In the genomic region with DNA sequence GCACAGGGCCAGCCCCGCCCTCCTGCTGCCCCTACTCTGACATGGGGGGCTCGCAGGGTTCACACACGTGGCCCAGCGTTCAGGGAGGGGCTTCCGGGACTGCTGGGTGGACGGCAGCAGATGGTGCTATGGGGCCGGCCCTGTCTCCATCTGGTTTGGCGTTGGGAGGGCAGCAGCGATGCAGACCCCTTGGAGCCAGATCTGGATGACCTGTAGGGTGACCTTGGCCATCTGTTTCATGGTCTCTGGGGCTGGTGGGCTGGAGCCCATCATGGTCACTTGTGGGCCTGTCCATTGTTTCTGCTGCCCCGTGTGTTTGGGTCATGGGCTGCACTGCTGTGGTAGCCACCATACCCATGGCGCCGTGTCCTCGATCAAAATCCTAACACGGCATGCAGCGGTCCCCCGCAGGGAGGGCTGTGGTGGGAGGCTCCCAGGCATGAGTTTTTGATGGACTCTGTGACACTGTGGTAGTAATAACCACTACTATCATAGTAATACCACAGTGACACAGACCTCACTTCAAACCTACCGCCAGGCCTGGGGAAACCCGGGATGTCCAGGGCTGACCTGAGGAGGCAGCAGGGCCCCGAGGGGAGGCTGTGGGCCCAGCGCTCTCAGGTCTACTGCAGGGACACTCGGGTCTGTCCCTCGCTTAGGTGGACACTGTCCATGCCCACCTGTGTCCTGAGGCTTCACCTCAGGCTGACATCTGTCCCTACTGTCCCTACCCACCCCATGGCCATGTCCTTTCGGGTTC, we compare ENCODE assay signal across 17 cellular contexts.
DNase-seq lines count a peak whose midpoint lies in the region; ATAC-seq and TF ChIP-seq lines count a peak whose summit lies in the region.
"Had no signal": no experiment of that assay in that cellular context is flagged by ENCODE, and none has a peak within 500 bp of the region (broad histone marks: within the 10 kb centered on the region; RNA-seq: fewer than 3 reads in every experiment).

No MANE protein-coding gene starts in this region.

- H3K27ac Mint-ChIP-seq in memory B cell: no peak overlapping the region
- H3K27ac Mint-ChIP-seq: CD8-positive, alpha-beta T cell had no signal

- no peak overlapping the region for H3K27ac ChIP-seq in WERI-Rb-1
- no peak overlapping the region for H3K27ac ChIP-seq in stomach
- H3K27ac ChIP-seq in A673 (ENCODE audit: low read depth, low read length, poor library complexity, severe bottlenecking): no peak overlapping the region
- H3K27ac ChIP-seq: A549, breast epithelium, heart right ventricle had no signal

- DNase-seq in activated CD4-positive, alpha-beta T cell treated with anti-CD3 and anti-CD28 coated beads for 48 hours: peak; percentile 1
- DNase-seq in activated CD4-positive, alpha-beta T cell treated with anti-CD3 and anti-CD28 coated beads for 4 hours: no peak
- DNase-seq in WERI-Rb-1: peak; percentile 1
- DNase-seq in memory B cell (ENCODE audit: low spot score in 2 of 2): no peak
- DNase-seq in stomach: peak; percentile 16
- no peak for DNase-seq in 8988T
- no peak for DNase-seq in A673 (ENCODE audit: low spot score)
- DNase-seq: NCI-H2081; NCI-H526 treated with DMSO at 0.1 percent for 48 hours; PC-3; stimulated activated CD4-positive, alpha-beta T cell treated with anti-CD3 and anti-CD28 coated beads, Interleukin-4, amount 100 ng/mL, for 24 hours had no signal

- H3K9me3 Mint-ChIP-seq in memory B cell: no peaks in the 10 kb centered on the region

- CTCF ChIA-PET in A673 (lab: Charles Lee): no interaction called here

- H3K4me3 ChIP-seq in WERI-Rb-1 (ENCODE audit: low read depth, low read length) (no peak overlapping the region), stomach (no peak overlapping the region), A673 (ENCODE audit: low read depth, low read length, poor library complexity, severe bottlenecking) (no peak overlapping the region)
- H3K4me3 ChIP-seq: A549, breast epithelium, heart right ventricle had no signal

- WGBS in stomach, 5 donors: 79 to 84% (median 80%) methylated on average over 11 to 23 of the region's 23 CpGs

- no peak for TF ChIP-seq EP300 in stomach (IDR thresholded peaks at IDR 0.05)

- H3K4me1 ChIP-seq in stomach (no peaks in the 10 kb centered on the region), A673 (ENCODE audit: insufficient read depth, low read length, poor library complexity, severe bottlenecking) (no peaks in the 10 kb centered on the region)
- H3K4me1 ChIP-seq: A549, breast epithelium, heart right ventricle had no signal

- no peaks in the 10 kb centered on the region for H3K36me3 Mint-ChIP-seq in memory B cell
- H3K36me3 Mint-ChIP-seq: activated naive CD8-positive, alpha-beta T cell; CD8-positive, alpha-beta T cell had no signal

- H3K4me3 Mint-ChIP-seq in memory B cell: peak overlapping the region; percentile 77
- H3K4me3 Mint-ChIP-seq: activated naive CD8-positive, alpha-beta T cell; CD8-positive, alpha-beta T cell had no signal

- no peaks in the 10 kb centered on the region for H3K27me3 Mint-ChIP-seq in memory B cell
- H3K27me3 Mint-ChIP-seq: activated naive CD8-positive, alpha-beta T cell had no signal

- TF ChIP-seq CTCF in WERI-Rb-1 (IDR thresholded peaks at IDR 0.05; ENCODE audit: low read depth, low read length) (no peak), stomach (IDR thresholded peaks at IDR 0.05) (no peak), A673 (conservative IDR thresholded peaks at IDR 0.05; ENCODE audit: low read depth, low read length) (no peak)

- H3K27me3 ChIP-seq in WERI-Rb-1 (ENCODE audit: insufficient read depth, low read depth, severe bottlenecking): peaks cover 67% of the 10 kb centered on the region
- peaks cover 0 to 22% (median 0%) of the 10 kb centered on the region in 3 donors for H3K27me3 ChIP-seq in stomach
- peaks cover 4% of the 10 kb centered on the region for H3K27me3 ChIP-seq in A673 (replicated peaks; ENCODE audit: insufficient read depth, low read depth, low read length, poor library complexity)
- H3K27me3 ChIP-seq: breast epithelium had no signal

- H3K36me3 ChIP-seq in WERI-Rb-1 (no peaks in the 10 kb centered on the region), stomach (no peaks in the 10 kb centered on the region), A673 (ENCODE audit: insufficient read depth, low read length, poor library complexity, severe bottlenecking) (no peaks in the 10 kb centered on the region)
- H3K36me3 ChIP-seq: breast epithelium, heart right ventricle had no signal

- BruUV-seq in A673 (replicated peaks; lab: Mats Ljungman, UMichigan): no TSS peak

- TF ChIP-seq POLR2A in stomach (IDR thresholded peaks at IDR 0.05): no peak

- H3K9me3 ChIP-seq in WERI-Rb-1 (ENCODE audit: severe bottlenecking) (peaks cover 4% of the 10 kb centered on the region), stomach (no peaks in the 10 kb centered on the region), A673 (ENCODE audit: low read depth, low read length, poor library complexity, severe bottlenecking) (no peaks in the 10 kb centered on the region)
- H3K9me3 ChIP-seq: A549, breast epithelium had no signal

- ATAC-seq in memory B cell (ENCODE audit: low read depth) (no peak), HG03378 (IDR thresholded peaks at IDR 0.05; ENCODE audit: unreplicated experiment) (no peak)
- ATAC-seq: A549; CD8-positive, alpha-beta T cell; heart right ventricle; PC-3 had no signal

- no peaks in the 10 kb centered on the region for H3K4me1 Mint-ChIP-seq in memory B cell

- intact Hi-C loops in stomach (cut with DNase I; ENCODE audit: low total_unique reads): no loop called here
- intact Hi-C loops in A673 (cut with micrococcal nuclease; ENCODE audit: unreplicated experiment): no loop called here

- POLR2A ChIA-PET in A673 (lab: Charles Lee; ENCODE audit: low non-redundant PET): no interaction called here

Comparison
In these comparisons a context has a peak if more than half of its experiments do, and no peak if none do; other contexts are left out.
1. DNase-seq: peak in activated CD4-positive, alpha-beta T cell treated with anti-CD3 and anti-CD28 coated beads for 48 hours (single experiment), WERI-Rb-1 (single experiment) and stomach (single experiment); none in activated CD4-positive, alpha-beta T cell treated with anti-CD3 and anti-CD28 coated beads for 4 hours (0 of 2), memory B cell (0 of 2), 8988T (single experiment) and A673 (single experiment).